11 cellular contexts compared by ENCODE assay signal in the genomic region with DNA sequence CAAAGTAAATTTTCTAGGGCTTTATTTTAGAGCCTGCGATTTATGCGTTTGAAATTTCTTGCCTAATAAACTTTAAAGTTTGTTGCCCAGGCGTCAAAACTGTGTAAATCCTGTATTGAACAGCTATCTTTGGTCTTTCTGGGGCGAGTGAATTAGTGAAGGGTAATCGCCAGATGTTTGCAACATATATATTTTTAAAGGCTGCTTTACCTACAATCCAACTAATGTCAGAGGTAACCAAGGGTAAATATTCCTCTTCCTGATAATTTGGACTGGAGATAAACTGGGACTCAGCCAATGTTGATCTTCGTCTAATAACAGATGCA. TPM values are rescaled to one million over a fixed set of nuclear protein-coding genes. Genes with fewer than 3 reads are reported as not detected.
DNase-seq lines count a peak whose midpoint lies in the region; ATAC-seq and TF ChIP-seq lines count a peak whose summit lies in the region.
"Had no signal": no experiment of that assay in that cellular context is flagged by ENCODE, and none has a peak within 500 bp of the region (broad histone marks: within the 10 kb centered on the region; RNA-seq: fewer than 3 reads in every experiment).

No MANE protein-coding gene starts in this region.

- DNase-seq in H9 (no peak), Peyer's patch (no peak), skeletal muscle cell (ENCODE audit: low read depth) (no peak), T-helper 9 cell (no peak)
- DNase-seq: activated gamma-delta T cell treated with Interleukin-2 at 50 U/mL for 16 hours, GOT3, SHP77 treated with DMSO at 0.1 percent for 48 hours had no signal

- H3K4me2 ChIP-seq in H9 (ENCODE audit: insufficient read depth, insufficient read length, low read length), result peak overlapping the region; percentile 56

- peaks cover 41% of the 10 kb centered on the region for H3K23me2 ChIP-seq in H9 (ENCODE audit: insufficient read length, low read depth, low read length, poor library complexity, severe bottlenecking)

- H4K8ac ChIP-seq in H9 (replicated peaks; ENCODE audit: insufficient read length, low read depth, low read length), result no peak overlapping the region

- no peak overlapping the region for H3K56ac ChIP-seq in H9 (ENCODE audit: insufficient read length, low read depth, low read length)

- H3K27me3 ChIP-seq in H9 (ENCODE audit: insufficient read depth, low read length) (peaks cover 57% of the 10 kb centered on the region), Peyer's patch (peaks cover 0 to 42% of the 10 kb centered on the region in 2 donors)

- H3K4ac ChIP-seq in H9 (ENCODE audit: low read depth, low read length), result no peak overlapping the region

- H3K9ac ChIP-seq in H9 (ENCODE audit: extremely low read depth, insufficient read length, low read length), result no peak overlapping the region

- TF ChIP-seq CTCF in H9 (conservative IDR thresholded peaks at IDR 0.05) (no peak), Peyer's patch (IDR thresholded peaks at IDR 0.05) (no peak)

- H2BK15ac ChIP-seq in H9 (ENCODE audit: low read depth, low read length), result no peak overlapping the region

- no peaks in the 10 kb centered on the region for H3K36me3 Mint-ChIP-seq in H9 (ENCODE audit: insufficient read depth in 1 of 3, low read depth in 3 of 3)

- ATAC-seq in HG02798 (IDR thresholded peaks at IDR 0.05; ENCODE audit: poor library complexity, unreplicated experiment), result no peak
- ATAC-seq in GM19324 (IDR thresholded peaks at IDR 0.05; ENCODE audit: low FRiP score, unreplicated experiment), result no peak
- ATAC-seq: K562 had no signal

- no peaks in the 10 kb centered on the region for H3K9me3 ChIP-seq in H9 (ENCODE audit: control insufficient read depth, low read depth, low read length)
- H3K9me3 ChIP-seq in Peyer's patch, result no peaks in the 10 kb centered on the region

- H3K9me3 Mint-ChIP-seq in H9, result no peaks in the 10 kb centered on the region; a peak in 1 of 5 replicates

- peaks cover 59 to 68% of the 10 kb centered on the region in 2 experiments for H3K4me1 Mint-ChIP-seq in H9

- no peak overlapping the region for H2BK5ac ChIP-seq in H9 (ENCODE audit: insufficient read length, low read length)

- H3K79me1 ChIP-seq in H9 (ENCODE audit: insufficient read depth, low read depth, low read length, poor library complexity, severe bottlenecking), result no peaks in the 10 kb centered on the region

- no peak overlapping the region for H2BK120ac ChIP-seq in H9 (ENCODE audit: low read depth, low read length, poor library complexity, severe bottlenecking)

- H3K36me3 ChIP-seq in Peyer's patch, result no peaks in the 10 kb centered on the region

- no peak overlapping the region for H3K18ac ChIP-seq in H9 (ENCODE audit: insufficient read length, low read depth, low read length)

- H3K4me3 Mint-ChIP-seq in H9, result peak overlapping the region; percentile 81 to 92

- no peak overlapping the region for H4K5ac ChIP-seq in H9 (ENCODE audit: insufficient read length, low read depth, low read length)

- H2BK12ac ChIP-seq in H9 (ENCODE audit: insufficient read length, low read depth, low read length), result no peak overlapping the region

- no peak overlapping the region for H2AFZ ChIP-seq in H9 (ENCODE audit: low read length)

- H3T11ph ChIP-seq in H9 (ENCODE audit: low read length), result no peak overlapping the region

- no peak overlapping the region for H2BK20ac ChIP-seq in H9 (ENCODE audit: low read depth, low read length, poor library complexity, severe bottlenecking)

- no peak overlapping the region for H3K14ac ChIP-seq in H9 (ENCODE audit: insufficient read depth, low read length)

- peaks cover 98% of the 10 kb centered on the region for H3K27me3 Mint-ChIP-seq in H9 (ENCODE audit: low read depth)

- no peak overlapping the region for H3K27ac Mint-ChIP-seq in H9

- no peaks in the 10 kb centered on the region for H3K79me2 ChIP-seq in H9 (ENCODE audit: insufficient read depth, low read length)

- H3K4me3 ChIP-seq in Peyer's patch (peak overlapping the region in 3 of 4 donors; percentile 46 to 76 (median 63)), iPS-11a (ENCODE audit: low read depth, low read length) (peak overlapping the region; percentile 17), skeletal muscle cell (ENCODE audit: low read depth, low read length) (peak overlapping the region; percentile 69)
- H3K4me3 ChIP-seq: K562 had no signal

- no CpG with 5 or more reads among the region's 6 CpGs for WGBS in H9 (ENCODE audit: extremely low coverage, insufficient read length, low lambda C conversion rate)

- no peak overlapping the region for H2AK5ac ChIP-seq in H9 (ENCODE audit: insufficient read length, low read length)

- H3K27ac ChIP-seq in H9 (ENCODE audit: insufficient read length, low read depth, low read length) (no peak overlapping the region), Peyer's patch (no peak overlapping the region)

- TF ChIP-seq POLR2A in Peyer's patch (IDR thresholded peaks at IDR 0.05), result no peak

- no peak overlapping the region for H4K91ac ChIP-seq in H9 (ENCODE audit: insufficient read length, low read depth, low read length)

- no peak overlapping the region for H3K23ac ChIP-seq in H9 (ENCODE audit: insufficient read length, low read depth, low read length)

- no peaks in the 10 kb centered on the region for H4K20me1 ChIP-seq in H9 (ENCODE audit: control insufficient read depth, insufficient read depth, insufficient read length)

- H3K4me1 ChIP-seq in H9 (ENCODE audit: insufficient read depth, low read length) (no peaks in the 10 kb centered on the region), Peyer's patch (peaks cover 0 to 33% (median 0%) of the 10 kb centered on the region in 4 donors)

RNA-seq across cellular contexts. Expression of a gene that starts 0.9 kb away (rescaled TPM):
- total RNA-seq in H9 (2021), result 0.72 and 0.83 TPM in 2 replicates
- 10 to 100 TPM in 2 of 4 donors, 1 to 10 TPM in 2; 7.4 to 26.4 (median 13.7) TPM for total RNA-seq in Peyer's patch

Comparison
In these comparisons a context has a peak if more than half of its experiments do, and no peak if none do; other contexts are left out.
1. H3K4me3 ChIP-seq: peak in every context shown above with its lines; median percentile 69 in skeletal muscle cell; 63 in Peyer's patch; 17 in iPS-11a.